ENCODE assay signal across 8 cellular contexts in genomic region chr4:8198206-8198905, GRCh38. TPM values are rescaled to one million over a fixed set of nuclear protein-coding genes. Genes with fewer than 3 reads are reported as not detected.
DNase-seq lines count a peak whose midpoint lies in the region; ATAC-seq and TF ChIP-seq lines count a peak whose summit lies in the region.

No MANE protein-coding gene starts in this region.

- H3K79me2 ChIP-seq in SK-N-SH (ENCODE audit: insufficient read depth): no peaks in the 10 kb centered on the region

- DNase-seq in SK-N-SH (no peak), RWPE1 (ENCODE audit: low spot score) (peak; percentile 31), left ventricle myocardium inferior (no peak), NCI-H1930 (lab: John Stamatoyannopoulos, UW) (no peak), GM19238 (ENCODE audit: insufficient read length, low spot score) (no peak), dermis blood vessel endothelial cell (no peak)
- DNase-seq in stimulated activated naive CD8-positive, alpha-beta T cell treated with anti-CD3 and anti-CD28 coated beads, Interleukin-15, amount 100 ng/mL, for 72 hours: no peak

- H3K9me3 Mint-ChIP-seq in stimulated activated naive CD8-positive, alpha-beta T cell treated with anti-CD3 and anti-CD28 coated beads, Interleukin-15, amount 100 ng/mL, for 72 hours: no peaks in the 10 kb centered on the region

- H3F3A ChIP-seq in SK-N-SH (replicated peaks; ENCODE audit: insufficient read depth): no peaks in the 10 kb centered on the region

- H3K4me1 ChIP-seq in SK-N-SH (ENCODE audit: control insufficient read depth in 1 of 2, insufficient read depth in 2 of 2, low read depth in 1 of 2, low read length in 1 of 2) (peaks cover 13 to 59% of the 10 kb centered on the region in 2 experiments; a peak in 2 of 4 replicates), left ventricle myocardium inferior (peaks cover 69% of the 10 kb centered on the region)

- TF ChIP-seq CTCF in SK-N-SH (IDR thresholded peaks at IDR 0.05) (no peak), RWPE1 (conservative IDR thresholded peaks at IDR 0.05; ENCODE audit: low read depth) (no peak), left ventricle myocardium inferior (IDR thresholded peaks at IDR 0.05; ENCODE audit: borderline replicate concordance) (no peak)

- H3K4me3 Mint-ChIP-seq in stimulated activated naive CD8-positive, alpha-beta T cell treated with anti-CD3 and anti-CD28 coated beads, Interleukin-15, amount 100 ng/mL, for 72 hours: peak overlapping the region; percentile 80 to 90

- H3K4me3 ChIP-seq in SK-N-SH (ENCODE audit: low read depth in 2 of 2, low read length in 1 of 2) (no peak overlapping the region; a peak in 1 of 4 replicates), left ventricle myocardium inferior (peak overlapping the region; percentile 66)

- WGBS in SK-N-SH (ENCODE audit: low lambda C conversion rate): 97% methylated on average over 17 of the region's 17 CpGs

- no peak for ATAC-seq in SK-N-SH treated with all-trans-retinoic acid at 6 μM for 48 hours
- ATAC-seq in stimulated activated naive CD8-positive, alpha-beta T cell treated with anti-CD3 and anti-CD28 coated beads, Interleukin-15, amount 100 ng/mL, for 72 hours: no peak

- peaks cover 67% of the 10 kb centered on the region for H3K4me1 Mint-ChIP-seq in stimulated activated naive CD8-positive, alpha-beta T cell treated with anti-CD3 and anti-CD28 coated beads, Interleukin-15, amount 100 ng/mL, for 72 hours

- no peaks in the 10 kb centered on the region for H3K27me3 ChIP-seq in SK-N-SH (ENCODE audit: insufficient read depth)
- H3K27me3 ChIP-seq in left ventricle myocardium inferior (ENCODE audit: low read depth): no peaks in the 10 kb centered on the region

- POLR2A ChIA-PET in SK-N-SH (lab: Yijun Ruan, JAX): interaction anchor here (1.0 to 1.2 kb wide), 3 partner anchors 20 to 58 kb away, joined by 3 to 5 read pairs (median 4); no protein-coding TSS in a partner anchor
- POLR2A ChIA-PET in RWPE1 (lab: Yijun Ruan, JAX; ENCODE audit: low non-redundant PET): no interaction called here

- CTCF ChIA-PET in SK-N-SH (lab: Yijun Ruan, JAX): interaction anchor here (0.6 to 4.7 kb wide), 11 partner anchors 8 to 434 kb away, joined by 3 to 29 read pairs (median 4); no protein-coding TSS in a partner anchor
- CTCF ChIA-PET in RWPE1 (lab: Yijun Ruan, JAX): interaction anchor here (3.5 kb wide), 1 partner anchor 22 kb away, joined by 21 read pairs; no protein-coding TSS in a partner anchor

- H3K36me3 ChIP-seq in SK-N-SH (replicated peaks in 1 of 2; ENCODE audit: control insufficient read depth in 1 of 2, insufficient read depth in 2 of 2, low read length in 1 of 2): no peaks in the 10 kb centered on the region
- H3K36me3 ChIP-seq in left ventricle myocardium inferior: no peaks in the 10 kb centered on the region

- peak overlapping the region in 1 of 2 donors; percentile 81 for H3K27ac Mint-ChIP-seq in stimulated activated naive CD8-positive, alpha-beta T cell treated with anti-CD3 and anti-CD28 coated beads, Interleukin-15, amount 100 ng/mL, for 72 hours

- no peak for TF ChIP-seq RAD21 in SK-N-SH (IDR thresholded peaks at IDR 0.05; ENCODE audit: low read length)

- peaks cover 16% of the 10 kb centered on the region for H3K27me3 Mint-ChIP-seq in stimulated activated naive CD8-positive, alpha-beta T cell treated with anti-CD3 and anti-CD28 coated beads, Interleukin-15, amount 100 ng/mL, for 72 hours

- no peaks in the 10 kb centered on the region for H3K9me3 ChIP-seq in SK-N-SH
- H3K9me3 ChIP-seq in left ventricle myocardium inferior (replicated peaks): no peaks in the 10 kb centered on the region

- intact Hi-C loops in left ventricle myocardium inferior (cut with micrococcal nuclease): no loop called here

- no peaks in the 10 kb centered on the region for H3K9me2 ChIP-seq in SK-N-SH

- H3K9ac ChIP-seq in SK-N-SH: no peak overlapping the region

- H3K27ac ChIP-seq in SK-N-SH (ENCODE audit: low read depth in 2 of 2, low read length in 1 of 2) (peak overlapping the region in 1 of 2 experiments; percentile 90; a peak in 2 of 4 replicates), RWPE1 (peak overlapping the region; percentile 96), left ventricle myocardium inferior (replicated peaks) (peak overlapping the region; percentile 84)

- no peaks in the 10 kb centered on the region for H4K20me1 ChIP-seq in SK-N-SH (ENCODE audit: insufficient read depth)

- TF ChIP-seq EP300 in SK-N-SH (IDR thresholded peaks at IDR 0.05; ENCODE audit: borderline replicate concordance in 1 of 2, low read depth in 1 of 2, low read length in 1 of 2): no peak

- peak overlapping the region; percentile 90 for H3K4me2 ChIP-seq in SK-N-SH

- peak overlapping the region; percentile 94 for H2AFZ ChIP-seq in SK-N-SH (ENCODE audit: low read depth)

TF ChIP-seq in SK-N-SH, 30 proteins besides CTCF, POLR2A, EP300 and RAD21 (continues in another document):
- TF ChIP-seq IRF3 (IDR thresholded peaks at IDR 0.05; ENCODE audit: low read depth, low read length) (no peak), GABPA (IDR thresholded peaks at IDR 0.05; ENCODE audit: low read depth) (no peak), ZBTB33 (IDR thresholded peaks at IDR 0.05; ENCODE audit: borderline replicate concordance, low read depth) (no peak), TAF1 (IDR thresholded peaks at IDR 0.05; ENCODE audit: borderline replicate concordance, low read depth, low read length) (no peak), RCOR1 (IDR thresholded peaks at IDR 0.05; ENCODE audit: low read length) (no peak)

TF ChIP-seq in SK-N-SH treated with all-trans-retinoic acid at 6 μM for 48 hours, 23 proteins besides CTCF, POLR2A, EP300 and RAD21 (continues in another document):
- TF ChIP-seq POU6F1 (CRISPR knock-in tag; IDR thresholded peaks at IDR 0.05; ENCODE audit: borderline replicate concordance, low read depth): no peak
- TF ChIP-seq ZC3H10 (CRISPR knock-in tag; IDR thresholded peaks at IDR 0.05): no peak
- TF ChIP-seq ZFP30 (CRISPR knock-in tag; IDR thresholded peaks at IDR 0.05): no peak
- TF ChIP-seq CSRNP3 (CRISPR knock-in tag; IDR thresholded peaks at IDR 0.05): no peak
- TF ChIP-seq TSHZ2 (CRISPR knock-in tag; IDR thresholded peaks at IDR 0.05): no peak
- no peak for TF ChIP-seq ZNF565 (CRISPR knock-in tag; conservative IDR thresholded peaks at IDR 0.05; ENCODE audit: low read depth)
- TF ChIP-seq ESRRG (CRISPR knock-in tag; IDR thresholded peaks at IDR 0.05): no peak
- no peak for TF ChIP-seq SNAI2 (CRISPR knock-in tag; IDR thresholded peaks at IDR 0.05)

RNA-seq across cellular contexts. Expression of gene SH3TC1, which starts 0.7 kb away (rescaled TPM):
- 2.7 and 2.9 TPM in 2 replicates for polyA plus RNA-seq in SK-N-SH (2012; rRNA removed)
- 0.54 and 1.2 TPM in 2 replicates for polyA plus RNA-seq in SK-N-SH (2012; cell fraction: cytosol; rRNA removed)
- polyA plus RNA-seq in SK-N-SH (2012; cell fraction: nucleus; rRNA removed): 8.4 and 11.3 TPM in 2 replicates
- total RNA-seq in left ventricle myocardium inferior (13.6 TPM), dermis blood vessel endothelial cell (148 and 217 TPM in 2 replicates)

RNA-seq across cellular contexts. Expression of gene ABLIM2, which starts 39.7 kb away (rescaled TPM):
- polyA plus RNA-seq in SK-N-SH (2012; rRNA removed): 0.53 and 0.80 TPM in 2 replicates
- 0.50 and 0.66 TPM in 2 replicates for polyA plus RNA-seq in SK-N-SH (2012; cell fraction: cytosol; rRNA removed)
- polyA plus RNA-seq in SK-N-SH (2012; cell fraction: nucleus; rRNA removed): 1.1 and 4.2 TPM in 2 replicates
- total RNA-seq in left ventricle myocardium inferior (43.5 TPM), dermis blood vessel endothelial cell (8.8 and 10.8 TPM in 2 replicates)

Comparison
In these comparisons a context has a peak if more than half of its experiments do, and no peak if none do; other contexts are left out.
1. RNA of gene SH3TC1, which starts 0.7 kb away (total RNA-seq): 148 to 217 TPM in dermis blood vessel endothelial cell; 13.6 TPM in left ventricle myocardium inferior (single experiment); every median in the first group is over 10 times any median in the second.